19 cellular contexts compared by ENCODE assay signal in the genomic region with DNA sequence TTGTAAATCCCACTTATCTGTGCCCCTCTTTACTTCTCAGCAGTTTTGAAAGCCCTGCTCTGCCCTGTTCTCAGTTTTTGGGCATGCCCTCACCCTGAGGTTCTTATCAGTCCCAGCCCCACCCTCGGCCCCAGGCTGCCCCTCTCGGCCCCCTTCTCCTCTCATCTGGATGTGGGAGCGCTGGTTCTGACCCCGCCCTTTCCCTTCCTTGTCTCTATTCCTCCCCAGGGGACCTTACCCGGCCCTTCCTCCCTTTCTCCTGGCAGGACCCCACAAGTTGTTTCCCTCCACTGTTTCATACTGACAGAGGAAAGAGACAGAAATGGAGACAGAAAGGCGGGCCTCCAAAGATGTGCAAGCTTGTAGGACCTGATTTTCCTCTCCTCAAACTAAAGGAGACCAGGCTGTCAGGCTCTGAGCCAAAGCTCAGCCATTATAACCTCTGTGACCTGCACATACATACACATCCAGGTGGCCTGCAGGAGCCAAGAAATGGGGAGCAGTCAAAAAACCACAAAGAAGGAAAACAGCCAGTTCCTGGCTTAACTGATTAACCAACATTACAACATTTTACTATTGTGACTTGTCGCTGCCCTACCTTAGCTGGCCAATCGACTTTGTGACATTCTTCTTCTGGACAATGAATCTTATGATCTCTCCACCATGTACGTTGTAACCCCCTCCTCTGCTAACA.
A peak's percentile ranks its signal among the peaks of the same experiment; 100 is the strongest.
DNase-seq lines count a peak whose midpoint lies in the region; ATAC-seq and TF ChIP-seq lines count a peak whose summit lies in the region.
"Had no signal": no experiment of that assay in that cellular context is flagged by ENCODE, and none has a peak within 500 bp of the region (broad histone marks: within the 10 kb centered on the region; RNA-seq: fewer than 3 reads in every experiment).

No MANE protein-coding gene starts in this region.

- DNase-seq in activated effector memory CD4-positive, alpha-beta T cell treated with anti-CD3 and anti-CD28 coated beads, Interleukin-2, amount 50 U/mL, for 16 hours, result peak; percentile 19
- DNase-seq in activated effector memory CD4-positive, alpha-beta T cell treated with Interleukin-2 at 50 U/mL for 16 hours, result no peak
- no peak for DNase-seq in WTC11 (ENCODE audit: low spot score)
- DNase-seq in mesenteric fat pad (ENCODE audit: low spot score), result peak; percentile 59
- DNase-seq in NCI-H226, result no peak
- DNase-seq in stimulated activated CD4-positive, alpha-beta T cell treated with anti-CD3 and anti-CD28 coated beads, Interleukin-12 subunit alpha, Interleukin-12 subunit beta, amount 100 ng/mL, for 4 hours, result no peak
- DNase-seq in NCI-H748 (lab: John Stamatoyannopoulos, UW; ENCODE audit: unreplicated experiment), result no peak
- DNase-seq in effector memory CD8-positive, alpha-beta T cell, result no peak
- DNase-seq: activated CD8-positive, alpha-beta memory T cell treated with anti-CD3 and anti-CD28 coated beads, Interleukin-2, amount 10 ng/mL, durations not matched to agents 7 days and 5 days; activated gamma-delta T cell; amniotic stem cell; CD4-positive, CD25-positive, alpha-beta regulatory T cell; erythroblast; left ventricle myocardium superior; MM.1S; NCI-H2029; NCI-H524; SIG-M5 had no signal

- peak overlapping the region; percentile 51; the same call in 1 of the 2 replicates for H3K27ac Mint-ChIP-seq in WTC11
- no peak overlapping the region for H3K27ac Mint-ChIP-seq in effector memory CD8-positive, alpha-beta T cell
- H3K27ac Mint-ChIP-seq: activated CD8-positive, alpha-beta memory T cell treated with anti-CD3 and anti-CD28 coated beads, Interleukin-2, amount 10 ng/mL, durations not matched to agents 7 days and 5 days; CD4-positive, CD25-positive, alpha-beta regulatory T cell; T-helper 2 cell treated with Interferon-gamma antibody and Interleukin-4, amounts not matched to agents 5 μg/mL and 100 μg/mL, for 36 hours had no signal

- H3K4me3 Mint-ChIP-seq in WTC11, result no peak overlapping the region
- H3K4me3 Mint-ChIP-seq in effector memory CD8-positive, alpha-beta T cell, result no peak overlapping the region
- H3K4me3 Mint-ChIP-seq: activated CD8-positive, alpha-beta memory T cell treated with anti-CD3 and anti-CD28 coated beads, Interleukin-2, amount 10 ng/mL, durations not matched to agents 7 days and 5 days; CD4-positive, CD25-positive, alpha-beta regulatory T cell; T-helper 2 cell treated with Interferon-gamma antibody and Interleukin-4, amounts not matched to agents 5 μg/mL and 100 μg/mL, for 36 hours had no signal

- ATAC-seq in WTC11, result no peak
- no peak for ATAC-seq in effector memory CD8-positive, alpha-beta T cell (replicated peaks)
- ATAC-seq: activated CD8-positive, alpha-beta memory T cell treated with anti-CD3 and anti-CD28 coated beads, Interleukin-2, amount 10 ng/mL, durations not matched to agents 7 days and 5 days; left ventricle myocardium superior had no signal

- peaks cover 64% of the 10 kb centered on the region for H3K4me1 Mint-ChIP-seq in WTC11
- no peaks in the 10 kb centered on the region for H3K4me1 Mint-ChIP-seq in effector memory CD8-positive, alpha-beta T cell (ENCODE audit: low read depth in 2 of 2)
- H3K4me1 Mint-ChIP-seq: activated CD8-positive, alpha-beta memory T cell treated with anti-CD3 and anti-CD28 coated beads, Interleukin-2, amount 10 ng/mL, durations not matched to agents 7 days and 5 days; CD4-positive, CD25-positive, alpha-beta regulatory T cell had no signal

- POLR2A ChIA-PET in WTC11 (lab: Charles Lee), result no interaction called here

- H3K9me3 Mint-ChIP-seq in WTC11, result no peaks in the 10 kb centered on the region
- H3K9me3 Mint-ChIP-seq in effector memory CD8-positive, alpha-beta T cell, result peaks cover 2 to 7% of the 10 kb centered on the region in 2 donors
- H3K9me3 Mint-ChIP-seq: T-helper 2 cell treated with Interferon-gamma antibody and Interleukin-4, amounts not matched to agents 5 μg/mL and 100 μg/mL, for 36 hours had no signal

- H3K27me3 Mint-ChIP-seq in WTC11 (ENCODE audit: low read depth), result no peaks in the 10 kb centered on the region; the same call in 1 of the 2 replicates
- peaks cover 26 to 56% of the 10 kb centered on the region in 2 donors for H3K27me3 Mint-ChIP-seq in effector memory CD8-positive, alpha-beta T cell
- H3K27me3 Mint-ChIP-seq: CD4-positive, CD25-positive, alpha-beta regulatory T cell had no signal

- TF ChIP-seq CTCF in WTC11 (IDR thresholded peaks at IDR 0.05), result no peak

- no peaks in the 10 kb centered on the region for H3K36me3 Mint-ChIP-seq in WTC11
- no peaks in the 10 kb centered on the region for H3K36me3 Mint-ChIP-seq in effector memory CD8-positive, alpha-beta T cell (ENCODE audit: insufficient read depth)
- H3K36me3 Mint-ChIP-seq: activated CD8-positive, alpha-beta memory T cell treated with anti-CD3 and anti-CD28 coated beads, Interleukin-2, amount 10 ng/mL, durations not matched to agents 7 days and 5 days; CD4-positive, CD25-positive, alpha-beta regulatory T cell had no signal

- CTCF ChIA-PET in WTC11 (lab: Charles Lee), result no interaction called here

TF ChIP-seq in WTC11, 78 proteins besides CTCF, POLR2A, EP300 and RAD21:
- TF ChIP-seq NFE2L1 (CRISPR knock-in tag; IDR thresholded peaks at IDR 0.05) (no peak), MYBL2 (CRISPR knock-in tag; IDR thresholded peaks at IDR 0.05) (no peak), NFYB (CRISPR knock-in tag; conservative IDR thresholded peaks at IDR 0.05; ENCODE audit: low read depth) (no peak), JAZF1 (CRISPR knock-in tag; IDR thresholded peaks at IDR 0.05) (no peak), NFATC4 (CRISPR knock-in tag; IDR thresholded peaks at IDR 0.05) (no peak), ZNF671 (CRISPR knock-in tag; IDR thresholded peaks at IDR 0.05) (no peak)
- TF ChIP-seq, protein P1, sequence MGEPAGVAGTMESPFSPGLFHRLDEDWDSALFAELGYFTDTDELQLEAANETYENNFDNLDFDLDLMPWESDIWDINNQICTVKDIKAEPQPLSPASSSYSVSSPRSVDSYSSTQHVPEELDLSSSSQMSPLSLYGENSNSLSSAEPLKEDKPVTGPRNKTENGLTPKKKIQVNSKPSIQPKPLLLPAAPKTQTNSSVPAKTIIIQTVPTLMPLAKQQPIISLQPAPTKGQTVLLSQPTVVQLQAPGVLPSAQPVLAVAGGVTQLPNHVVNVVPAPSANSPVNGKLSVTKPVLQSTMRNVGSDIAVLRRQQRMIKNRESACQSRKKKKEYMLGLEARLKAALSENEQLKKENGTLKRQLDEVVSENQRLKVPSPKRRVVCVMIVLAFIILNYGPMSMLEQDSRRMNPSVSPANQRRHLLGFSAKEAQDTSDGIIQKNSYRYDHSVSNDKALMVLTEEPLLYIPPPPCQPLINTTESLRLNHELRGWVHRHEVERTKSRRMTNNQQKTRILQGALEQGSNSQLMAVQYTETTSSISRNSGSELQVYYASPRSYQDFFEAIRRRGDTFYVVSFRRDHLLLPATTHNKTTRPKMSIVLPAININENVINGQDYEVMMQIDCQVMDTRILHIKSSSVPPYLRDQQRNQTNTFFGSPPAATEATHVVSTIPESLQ (CRISPR knock-in tag; IDR thresholded peaks at IDR 0.05), result no peak
TF ChIP-seq in WTC11: peak in this region for 0.

Comparison
In these comparisons a context has a peak if more than half of its experiments do, and no peak if none do; other contexts are left out.
1. DNase-seq: peak in activated effector memory CD4-positive, alpha-beta T cell treated with anti-CD3 and anti-CD28 coated beads, Interleukin-2, amount 50 U/mL, for 16 hours (single experiment) and mesenteric fat pad (single experiment); none in activated effector memory CD4-positive, alpha-beta T cell treated with Interleukin-2 at 50 U/mL for 16 hours (single experiment), WTC11 (single experiment), NCI-H226 (single experiment), stimulated activated CD4-positive, alpha-beta T cell treated with anti-CD3 and anti-CD28 coated beads, Interleukin-12 subunit alpha, Interleukin-12 subunit beta, amount 100 ng/mL, for 4 hours (single experiment), NCI-H748 (single experiment) and effector memory CD8-positive, alpha-beta T cell (0 of 3).